ENCODE assay signal across 8 cellular contexts in genomic region chr1:68346192-68346808, GRCh38.
DNase-seq lines count a peak whose midpoint lies in the region; ATAC-seq and TF ChIP-seq lines count a peak whose summit lies in the region.

No MANE protein-coding gene starts in this region.

- no peak overlapping the region for H3K4ac ChIP-seq in IMR-90 (ENCODE audit: low read depth, low read length)

- CTCF ChIA-PET in IMR-90 (lab: Yijun Ruan, JAX), result interaction anchor here (0.6 to 1.9 kb wide), 15 partner anchors 8 to 1726 kb away, joined by 3 to 9 read pairs (median 3); no protein-coding TSS in a partner anchor

- peak; percentile 46 for DNase-seq in IMR-90
- DNase-seq in WERI-Rb-1, result no peak
- DNase-seq in left lobe of liver (ENCODE audit: low spot score), result no peak
- DNase-seq in HPDE6-E6E7 (ENCODE audit: extremely low spot score), result no peak
- DNase-seq in activated gamma-delta T cell treated with Interleukin-2 at 50 U/mL for 16 hours, result no peak
- DNase-seq in activated T-cell treated with anti-CD3 and anti-CD28 coated beads, Interleukin-2, amount 50 U/mL, for 1 hour, result no peak

- no peak overlapping the region for H2BK5ac ChIP-seq in IMR-90 (ENCODE audit: low read depth, low read length, poor library complexity, severe bottlenecking)

- H3K79me1 ChIP-seq in IMR-90 (ENCODE audit: low read depth in 1 of 2, low read length in 2 of 2), result no peaks in the 10 kb centered on the region

- no peak overlapping the region for H3K23ac ChIP-seq in IMR-90 (ENCODE audit: low read depth, low read length)

- no peak overlapping the region for H4K91ac ChIP-seq in IMR-90 (ENCODE audit: insufficient read depth, low read depth, low read length)

- H3K18ac ChIP-seq in IMR-90 (ENCODE audit: low read depth, low read length), result no peak overlapping the region

- TF ChIP-seq POLR2A in IMR-90 (IDR thresholded peaks at IDR 0.05; ENCODE audit: low read depth, low read length), result no peak

- no TSS peak for BruUV-seq in IMR-90 (replicated peaks; lab: Mats Ljungman, UMichigan)

- no peak overlapping the region for H2AK5ac ChIP-seq in IMR-90 (ENCODE audit: low read depth, low read length)

- no peaks in the 10 kb centered on the region for H4K20me1 ChIP-seq in IMR-90 (ENCODE audit: insufficient read depth, low read length)

- H3K36me3 ChIP-seq in IMR-90 (ENCODE audit: control insufficient read depth, insufficient read depth, low read length) (no peaks in the 10 kb centered on the region), WERI-Rb-1 (no peaks in the 10 kb centered on the region)

- intact Hi-C loops in IMR-90 (cut with micrococcal nuclease), result loop anchor here (1.0 to 10.0 kb wide), 2 partner anchors 97 to 581 kb away; no protein-coding TSS in a partner anchor

- dilution Hi-C loops in IMR-90 (cut with HindIII; ENCODE audit: low sequenced_read_pairs, unreplicated experiment), result no loop called here

- no peak overlapping the region for H2BK120ac ChIP-seq in IMR-90 (ENCODE audit: low read depth, low read length)

- H3K4me2 ChIP-seq in IMR-90 (ENCODE audit: low read depth, low read length), result no peak overlapping the region

- in situ Hi-C loops in IMR-90 (cut with MboI; ENCODE audit: low sequenced_read_pairs), result loop anchor here (10.0 kb wide), 1 partner anchor 491 kb away; no protein-coding TSS in a partner anchor

- H3K14ac ChIP-seq in IMR-90 (replicated peaks; ENCODE audit: low read depth, low read length), result no peak overlapping the region

- H3K9me1 ChIP-seq in IMR-90 (ENCODE audit: insufficient read depth, low read length), result no peaks in the 10 kb centered on the region

- H3K4me3 ChIP-seq in IMR-90 (ENCODE audit: insufficient read depth, low read depth, low read length) (no peak overlapping the region), WERI-Rb-1 (ENCODE audit: low read depth, low read length) (no peak overlapping the region)

- peak; percentile 36 for TF ChIP-seq RAD21 in IMR-90 (IDR thresholded peaks at IDR 0.05; ENCODE audit: low read length)

- H3K27ac ChIP-seq in C4-2B (no peak overlapping the region), IMR-90 (ENCODE audit: insufficient read depth, low read length) (no peak overlapping the region), WERI-Rb-1 (no peak overlapping the region)

- peaks cover 2% of the 10 kb centered on the region for H3K4me1 ChIP-seq in IMR-90 (ENCODE audit: control insufficient read depth, insufficient read depth, low read length)

- POLR2A ChIA-PET in IMR-90 (lab: Charles Lee; ENCODE audit: unreplicated experiment), result no interaction called here

- H2BK20ac ChIP-seq in IMR-90 (ENCODE audit: low read depth, low read length), result no peak overlapping the region

- ATAC-seq in IMR-90 (ENCODE audit: low read depth) (0 out of 2 replicates have a peak, but pooled peaks have one; percentile 35), left lobe of liver (peak; percentile 48), GM21390 (IDR thresholded peaks at IDR 0.05; ENCODE audit: unreplicated experiment) (no peak)

- H3K27me3 ChIP-seq in IMR-90 (ENCODE audit: control insufficient read depth, insufficient read depth, low read length), result no peaks in the 10 kb centered on the region
- H3K27me3 ChIP-seq in WERI-Rb-1 (ENCODE audit: insufficient read depth, low read depth, severe bottlenecking), result no peaks in the 10 kb centered on the region

- no peak overlapping the region for H3K56ac ChIP-seq in IMR-90 (ENCODE audit: extremely low read depth, insufficient read depth, low read length)

- H2AK9ac ChIP-seq in IMR-90 (replicated peaks; ENCODE audit: low read depth, low read length, poor library complexity), result no peak overlapping the region

- no peak overlapping the region for H4K5ac ChIP-seq in IMR-90 (ENCODE audit: low read depth, low read length)

- no peak overlapping the region; the same call in 2 of the 3 replicates for H2BK15ac ChIP-seq in IMR-90 (ENCODE audit: low read depth, low read length)

- H3K9ac ChIP-seq in IMR-90 (ENCODE audit: low read depth, low read length), result no peak overlapping the region

- peak; percentile 77 for TF ChIP-seq CTCF in C4-2B (conservative IDR thresholded peaks at IDR 0.05)
- TF ChIP-seq CTCF in IMR-90 (conservative IDR thresholded peaks at IDR 0.05; ENCODE audit: low read depth, low read length), result peak; percentile 51
- TF ChIP-seq CTCF in WERI-Rb-1 (IDR thresholded peaks at IDR 0.05; ENCODE audit: low read depth, low read length), result peak; percentile 2; the same call in 1 of the 2 replicates

- WGBS in IMR-90 (ENCODE audit: extremely low coverage in 2 of 2, insufficient read length in 1 of 2), 2 experiments, result no CpG with 5 or more reads among the region's 3 CpGs

- no peaks in the 10 kb centered on the region for H3K9me3 ChIP-seq in IMR-90 (ENCODE audit: control insufficient read depth, insufficient read depth, low read length)
- H3K9me3 ChIP-seq in WERI-Rb-1 (ENCODE audit: severe bottlenecking), result peaks cover 2% of the 10 kb centered on the region

- no peak overlapping the region for H2AFZ ChIP-seq in IMR-90 (replicated peaks; ENCODE audit: low read length, poor library complexity)

- no peak overlapping the region for H4K8ac ChIP-seq in IMR-90 (ENCODE audit: low read depth in 2 of 2, low read length in 2 of 2)

TF ChIP-seq in IMR-90, 13 proteins besides CTCF, POLR2A, EP300 and RAD21:
- no peak for TF ChIP-seq RCOR1 (IDR thresholded peaks at IDR 0.05; ENCODE audit: insufficient replicate concordance, low read length)
- no peak for TF ChIP-seq BHLHE40 (IDR thresholded peaks at IDR 0.05; ENCODE audit: low read depth, low read length)
- TF ChIP-seq SMC3 (IDR thresholded peaks at IDR 0.05; ENCODE audit: low read depth, low read length), result peak; percentile 42; the same call in 1 of the 2 replicates
TF ChIP-seq in IMR-90: peak in this region for 1.

Comparison
In these comparisons a context has a peak if more than half of its experiments do, and no peak if none do; other contexts are left out.
1. CTCF ChIP-seq: peak in every context shown above with its lines; median percentile 77 in C4-2B; 51 in IMR-90; 2 in WERI-Rb-1.